ENCODE assay signal across 9 cellular contexts in the genomic region with DNA sequence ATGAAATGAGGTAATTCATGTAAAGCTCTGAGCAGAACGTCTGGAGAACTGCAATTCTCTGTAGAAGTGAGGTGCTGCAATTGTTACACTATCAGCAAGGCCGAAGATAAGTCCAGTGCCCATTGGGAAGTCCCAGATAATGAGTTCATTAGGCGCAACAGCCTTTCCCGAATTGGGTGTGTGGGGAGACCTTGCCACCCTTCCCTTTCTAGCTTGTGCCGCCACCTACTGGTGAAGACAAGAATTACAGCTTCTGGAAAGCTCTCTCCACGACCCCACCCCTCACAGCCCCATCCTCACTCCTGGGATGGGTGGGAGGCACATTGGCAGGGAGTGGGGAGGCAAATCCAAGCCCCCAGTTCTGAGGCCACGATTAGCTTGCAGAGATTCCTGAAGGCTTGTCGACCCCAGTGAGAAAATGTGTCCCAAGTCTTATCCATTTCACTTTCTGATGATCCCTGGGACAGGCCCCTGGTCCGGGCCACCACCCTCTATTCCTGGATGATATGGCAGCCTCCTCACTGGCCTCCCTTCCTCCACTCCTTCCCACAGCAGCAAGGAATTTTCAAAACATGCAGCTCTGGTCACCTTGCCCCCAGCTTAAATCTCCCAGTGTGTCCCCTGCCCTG. TPM values are rescaled to one million over a fixed set of nuclear protein-coding genes. Genes with fewer than 3 reads are reported as not detected.
DNase-seq lines count a peak whose midpoint lies in the region; ATAC-seq, FAIRE-seq and TF ChIP-seq lines count a peak whose summit lies in the region.
"Had no signal": no experiment of that assay in that cellular context is flagged by ENCODE, and none has a peak within 500 bp of the region (broad histone marks: within the 10 kb centered on the region; RNA-seq: fewer than 3 reads in every experiment).

No MANE protein-coding gene starts in this region.

- DNase-seq in NCI-H1930 (lab: John Stamatoyannopoulos, UW), result peak; percentile 3 to 15
- peak; percentile 77 for DNase-seq in activated CD4-positive, alpha-beta T cell treated with anti-CD3 and anti-CD28 coated beads for 36 hours
- DNase-seq in colonic mucosa, result peak; percentile 91
- peak; percentile 46 for DNase-seq in HepG2 (ENCODE audit: low spot score)
- peak; percentile 28 to 52 (median 49) for DNase-seq in stimulated activated CD4-positive, alpha-beta T cell treated with anti-CD3 and anti-CD28 coated beads, TNF-alpha, amount 100 ng/mL, for 24 hours (ENCODE audit: low read depth in 3 of 3)

- H3K4me3 Mint-ChIP-seq in activated CD4-positive, alpha-beta T cell treated with anti-CD3 and anti-CD28 coated beads for 36 hours, result no peak overlapping the region
- no peak overlapping the region for H3K4me3 Mint-ChIP-seq in stimulated activated memory B cell treated with anti-CD40 and anti-IgM and Interleukin-4, amounts not matched to agents 10 μg/mL and 1 μg/mL and 100 μg/mL, for 72 hours
- H3K4me3 Mint-ChIP-seq: stimulated activated naive CD8-positive, alpha-beta T cell treated with anti-CD3 and anti-CD28 coated beads, Interleukin-15, Interleukin-2, amounts not matched to agents 100 ng/mL and 50 ng/mL, for 24 hours had no signal

- H3K9me3 ChIP-seq in colonic mucosa (no peaks in the 10 kb centered on the region), HepG2 (ENCODE audit: low read length) (no peaks in the 10 kb centered on the region)

- POLR2A ChIA-PET in activated CD4-positive, alpha-beta T cell treated with anti-CD3 and anti-CD28 coated beads for 36 hours (lab: Charles Lee), result interaction anchor here (0.9 to 1.0 kb wide), 2 partner anchors 60 to 63 kb away, joined by 3 to 4 read pairs; no protein-coding TSS in a partner anchor
- POLR2A ChIA-PET in HepG2 (lab: Yijun Ruan, JAX), result interaction anchor here (1.0 to 1.2 kb wide), 3 partner anchors 93 to 324 kb away, joined by 3 to 6 read pairs (median 3); a partner anchor contains a TSS

- H4K20me1 ChIP-seq in HepG2 (ENCODE audit: insufficient read depth, low read length), result no peaks in the 10 kb centered on the region

- peak; percentile 66 for ATAC-seq in activated CD4-positive, alpha-beta T cell treated with anti-CD3 and anti-CD28 coated beads for 36 hours
- peak; percentile 79 for ATAC-seq in HepG2
- no peak for ATAC-seq in stimulated activated memory B cell treated with anti-CD40 and anti-IgM and Interleukin-4, amounts not matched to agents 10 μg/mL and 1 μg/mL and 100 μg/mL, for 72 hours

- intact Hi-C loops in activated CD4-positive, alpha-beta T cell treated with anti-CD3 and anti-CD28 coated beads for 36 hours (cut with DNase I, micrococcal nuclease), result loop anchor here (1.0 to 2.0 kb wide), 6 partner anchors 62 to 443 kb away; a partner anchor contains a TSS
- intact Hi-C loops in colonic mucosa (cut with DNase I), result loop anchor here (10.0 kb wide), 1 partner anchor 295 kb away; a partner anchor contains a TSS
- intact Hi-C loops in HepG2 (cut with micrococcal nuclease; ENCODE audit: unreplicated experiment), result loop anchor here (1.0 kb wide), 2 partner anchors 62 to 137 kb away; no protein-coding TSS in a partner anchor

- TF ChIP-seq CTCF in 22Rv1 (IDR thresholded peaks at IDR 0.05) (peak; percentile 92), GM12873 (IDR thresholded peaks at IDR 0.05; ENCODE audit: insufficient read depth, low read depth, low read length, missing control alignments) (peak; percentile 91), colonic mucosa (IDR thresholded peaks at IDR 0.05) (peak; percentile 96), HepG2 (CRISPR knock-in tag; IDR thresholded peaks at IDR 0.05) (peak; percentile 93)

- H3K36me3 ChIP-seq in colonic mucosa, result no peaks in the 10 kb centered on the region
- H3K36me3 ChIP-seq in HepG2 (replicated peaks in 1 of 2; ENCODE audit: control insufficient read depth in 1 of 2, insufficient read depth in 2 of 2, low read length in 2 of 2), result no peaks in the 10 kb centered on the region

- in situ Hi-C loops in HepG2 (cut with HindIII; ENCODE audit: extremely low pct_ligation_motif_present, low pct_unique_long_range_greater_than_20kb), result no loop called here

- no peak for TF ChIP-seq POLR2A in HepG2 (IDR thresholded peaks at IDR 0.05; ENCODE audit: insufficient read depth in 1 of 2, low read depth in 2 of 2, low read length in 2 of 2)

- no peaks in the 10 kb centered on the region for H3K36me3 Mint-ChIP-seq in activated CD4-positive, alpha-beta T cell treated with anti-CD3 and anti-CD28 coated beads for 36 hours (ENCODE audit: low read depth)
- H3K36me3 Mint-ChIP-seq in stimulated activated memory B cell treated with anti-CD40 and anti-IgM and Interleukin-4, amounts not matched to agents 10 μg/mL and 1 μg/mL and 100 μg/mL, for 72 hours, result no peaks in the 10 kb centered on the region

- H3K27ac Mint-ChIP-seq in activated CD4-positive, alpha-beta T cell treated with anti-CD3 and anti-CD28 coated beads for 36 hours, result no peak overlapping the region
- H3K27ac Mint-ChIP-seq in stimulated activated memory B cell treated with anti-CD40 and anti-IgM and Interleukin-4, amounts not matched to agents 10 μg/mL and 1 μg/mL and 100 μg/mL, for 72 hours, result no peak overlapping the region
- H3K27ac Mint-ChIP-seq: stimulated activated naive CD8-positive, alpha-beta T cell treated with anti-CD3 and anti-CD28 coated beads, Interleukin-15, Interleukin-2, amounts not matched to agents 100 ng/mL and 50 ng/mL, for 24 hours had no signal

- H3K4me1 ChIP-seq in colonic mucosa (peaks cover 10% of the 10 kb centered on the region), HepG2 (ENCODE audit: insufficient read depth, low read length) (peaks cover 27% of the 10 kb centered on the region)

- H3K4me1 Mint-ChIP-seq in activated CD4-positive, alpha-beta T cell treated with anti-CD3 and anti-CD28 coated beads for 36 hours, result no peaks in the 10 kb centered on the region
- peaks cover 8% of the 10 kb centered on the region for H3K4me1 Mint-ChIP-seq in stimulated activated memory B cell treated with anti-CD40 and anti-IgM and Interleukin-4, amounts not matched to agents 10 μg/mL and 1 μg/mL and 100 μg/mL, for 72 hours

- no peaks in the 10 kb centered on the region for H3K27me3 ChIP-seq in colonic mucosa
- peaks cover 5 to 31% of the 10 kb centered on the region in 2 experiments for H3K27me3 ChIP-seq in HepG2 (ENCODE audit: control insufficient read depth in 1 of 2, insufficient read depth in 2 of 2, low read length in 2 of 2)

- no peak overlapping the region for H3K4me2 ChIP-seq in HepG2 (ENCODE audit: low read depth, low read length)

- 9% methylated on average over 8 of the region's 9 CpGs for WGBS in HepG2 (ENCODE audit: low lambda C conversion rate)

- no peaks in the 10 kb centered on the region for H3K79me2 ChIP-seq in HepG2 (ENCODE audit: insufficient read depth, low read length)

- H3K27me3 Mint-ChIP-seq in activated CD4-positive, alpha-beta T cell treated with anti-CD3 and anti-CD28 coated beads for 36 hours, result peaks cover 5% of the 10 kb centered on the region
- H3K27me3 Mint-ChIP-seq in stimulated activated memory B cell treated with anti-CD40 and anti-IgM and Interleukin-4, amounts not matched to agents 10 μg/mL and 1 μg/mL and 100 μg/mL, for 72 hours, result peaks cover 16% of the 10 kb centered on the region

- no peak overlapping the region for H2AFZ ChIP-seq in HepG2 (ENCODE audit: low read length)

- no TSS peak for BruUV-seq in HepG2 (replicated peaks; lab: Mats Ljungman, UMichigan)

- peak overlapping the region in 1 of 2 donors; percentile 59 for H3K9ac ChIP-seq in colonic mucosa (ENCODE audit: low read depth in 2 of 2, low read length in 2 of 2)
- H3K9ac ChIP-seq in HepG2 (ENCODE audit: insufficient read depth, low read depth, low read length), result no peak overlapping the region

- no peak overlapping the region for H3K4me3 ChIP-seq in colonic mucosa
- no peak overlapping the region for H3K4me3 ChIP-seq in HepG2 (replicated peaks in 1 of 3; ENCODE audit: insufficient read depth in 1 of 3, low read depth in 2 of 3, low read length in 3 of 3)

- TF ChIP-seq EP300 in HepG2 (IDR thresholded peaks at IDR 0.05; ENCODE audit: low read depth in 2 of 2, low read length in 2 of 2), result no peak
- TF ChIP-seq EP300 in HepG2 (CRISPR knock-in tag; IDR thresholded peaks at IDR 0.05; ENCODE audit: borderline replicate concordance), result no peak

- H3K27ac ChIP-seq in 22Rv1 (no peak overlapping the region), colonic mucosa (peak overlapping the region; percentile 72), HepG2 (ENCODE audit: extremely low read length, insufficient read depth, low read length) (no peak overlapping the region)

- TF ChIP-seq RAD21 in HepG2 (CRISPR knock-in tag; IDR thresholded peaks at IDR 0.05), result peak; percentile 75

- CTCF ChIA-PET in activated CD4-positive, alpha-beta T cell treated with anti-CD3 and anti-CD28 coated beads for 36 hours (lab: Charles Lee), result interaction anchor here (0.6 to 4.5 kb wide), 27 partner anchors 10 to 1459 kb away, joined by 3 to 94 read pairs (median 5); a partner anchor contains a TSS
- CTCF ChIA-PET in HepG2 (lab: Yijun Ruan, JAX; ENCODE audit: low intra/inter-chr PET ratio, low total read pairs), result interaction anchor here (0.7 to 2.4 kb wide), 5 partner anchors 62 to 207 kb away, joined by 3 to 18 read pairs (median 4); no protein-coding TSS in a partner anchor

- no peaks in the 10 kb centered on the region for H3K9me3 Mint-ChIP-seq in activated CD4-positive, alpha-beta T cell treated with anti-CD3 and anti-CD28 coated beads for 36 hours (ENCODE audit: low read depth)
- H3K9me3 Mint-ChIP-seq in stimulated activated memory B cell treated with anti-CD40 and anti-IgM and Interleukin-4, amounts not matched to agents 10 μg/mL and 1 μg/mL and 100 μg/mL, for 72 hours, result no peaks in the 10 kb centered on the region
- H3K9me3 Mint-ChIP-seq: stimulated activated naive CD8-positive, alpha-beta T cell treated with anti-CD3 and anti-CD28 coated beads, Interleukin-15, Interleukin-2, amounts not matched to agents 100 ng/mL and 50 ng/mL, for 24 hours had no signal

- FAIRE-seq in HepG2 (lab: Jason Lieb, UNC), result peak; percentile 53

RNA-seq across cellular contexts. Expression of a gene that starts 36.4 kb away (rescaled TPM):
- not detected for total RNA-seq in activated CD4-positive, alpha-beta T cell treated with anti-CD3 and anti-CD28 coated beads for 36 hours
- 100 to 1,000 TPM; 646 to 707 TPM for total RNA-seq in colonic mucosa
- not detected in 2 replicates for total RNA-seq in HepG2 (2016; rRNA removed; fragmentation: Illumina TruSeq; extraction: Trizol)
- total RNA-seq in HepG2 (2016; cell fraction: cytosol; rRNA removed; fragmentation: Illumina TruSeq; extraction: Trizol; ENCODE audit: low read depth), result not detected in 2 replicates
- total RNA-seq in HepG2 (2016; cell fraction: insoluble cytoplasmic fraction; rRNA removed; fragmentation: Illumina TruSeq; extraction: Trizol), result not detected in 2 replicates
- total RNA-seq in HepG2 (2016; cell fraction: membrane; rRNA removed; fragmentation: Illumina TruSeq; extraction: Trizol), result not detected in 2 replicates
- total RNA-seq in HepG2 (2016; cell fraction: nucleus; rRNA removed; fragmentation: Illumina TruSeq; extraction: Trizol), result not detected in 2 replicates
- polyA plus RNA-seq in HepG2 (2011; rRNA removed), result not detected in 2 replicates
- not detected in 2 replicates for polyA plus RNA-seq in HepG2 (2011; cell fraction: cytosol; rRNA removed)
- not detected in 2 replicates for polyA plus RNA-seq in HepG2 (2011; cell fraction: nucleus; rRNA removed)
- polyA plus RNA-seq in HepG2 (2012), result not detected in 2 replicates
- polyA plus RNA-seq in HepG2 (2016; cell fraction: cytosol; fragmentation: Illumina TruSeq; extraction: Trizol; ENCODE audit: low read depth), result not detected in 2 replicates
- not detected in 2 replicates for polyA plus RNA-seq in HepG2 (2016; cell fraction: insoluble cytoplasmic fraction; fragmentation: Illumina TruSeq; extraction: Trizol; ENCODE audit: low read depth)
- polyA plus RNA-seq in HepG2 (2016; cell fraction: membrane; fragmentation: Illumina TruSeq; extraction: Trizol; ENCODE audit: low read depth), result not detected in 2 replicates
- not detected in 2 replicates for polyA plus RNA-seq in HepG2 (2016; cell fraction: nucleus; fragmentation: Illumina TruSeq; extraction: Trizol; ENCODE audit: insufficient read depth, low read depth)
- not detected in 2 replicates for polyA minus RNA-seq in HepG2 (2011; rRNA and poly(A)+ RNA removed; ENCODE audit: low replicate concordance)
- not detected in 2 replicates for polyA minus RNA-seq in HepG2 (2011; cell fraction: cytosol; rRNA and poly(A)+ RNA removed)
- polyA minus RNA-seq in HepG2 (2011; cell fraction: nucleus; rRNA and poly(A)+ RNA removed), result not detected in 2 replicates

RNA-seq across cellular contexts. Expression of a gene that starts 53.0 kb away (rescaled TPM):
- not detected for total RNA-seq in activated CD4-positive, alpha-beta T cell treated with anti-CD3 and anti-CD28 coated beads for 36 hours
- total RNA-seq in colonic mucosa (1 to 10 TPM; 2.2 to 5.1 TPM), HepG2 (2016; rRNA removed; fragmentation: Illumina TruSeq; extraction: Trizol) (not detected in 2 replicates)
- total RNA-seq in HepG2 (2016; cell fraction: cytosol; rRNA removed; fragmentation: Illumina TruSeq; extraction: Trizol; ENCODE audit: low read depth), result not detected in 2 replicates
- not detected in 2 replicates for total RNA-seq in HepG2 (2016; cell fraction: insoluble cytoplasmic fraction; rRNA removed; fragmentation: Illumina TruSeq; extraction: Trizol)
- total RNA-seq in HepG2 (2016; cell fraction: membrane; rRNA removed; fragmentation: Illumina TruSeq; extraction: Trizol), result not detected in 2 replicates
- not detected in 2 replicates for total RNA-seq in HepG2 (2016; cell fraction: nucleus; rRNA removed; fragmentation: Illumina TruSeq; extraction: Trizol)
- not detected in 2 replicates for polyA plus RNA-seq in HepG2 (2011; rRNA removed)
- not detected in 2 replicates for polyA plus RNA-seq in HepG2 (2011; cell fraction: cytosol; rRNA removed)
- polyA plus RNA-seq in HepG2 (2011; cell fraction: nucleus; rRNA removed), result not detected in 2 replicates
- 0.13 and 0.62 TPM in 2 replicates for polyA plus RNA-seq in HepG2 (2012)
- polyA plus RNA-seq in HepG2 (2016; cell fraction: cytosol; fragmentation: Illumina TruSeq; extraction: Trizol; ENCODE audit: low read depth), result not detected in 2 replicates
- polyA plus RNA-seq in HepG2 (2016; cell fraction: insoluble cytoplasmic fraction; fragmentation: Illumina TruSeq; extraction: Trizol; ENCODE audit: low read depth), result not detected in 2 replicates
- not detected in 2 replicates for polyA plus RNA-seq in HepG2 (2016; cell fraction: membrane; fragmentation: Illumina TruSeq; extraction: Trizol; ENCODE audit: low read depth)
- polyA plus RNA-seq in HepG2 (2016; cell fraction: nucleus; fragmentation: Illumina TruSeq; extraction: Trizol; ENCODE audit: insufficient read depth, low read depth), result not detected in 2 replicates
- polyA minus RNA-seq in HepG2 (2011; rRNA and poly(A)+ RNA removed; ENCODE audit: low replicate concordance), result not detected in 2 replicates
- not detected in 2 replicates for polyA minus RNA-seq in HepG2 (2011; cell fraction: cytosol; rRNA and poly(A)+ RNA removed)
- polyA minus RNA-seq in HepG2 (2011; cell fraction: nucleus; rRNA and poly(A)+ RNA removed), result not detected in 2 replicates

Comparison
In these comparisons a context has a peak if more than half of its experiments do, and no peak if none do; other contexts are left out.
1. DNase-seq: peak in every context shown above with its lines; median percentile 91 in colonic mucosa; 77 in activated CD4-positive, alpha-beta T cell treated with anti-CD3 and anti-CD28 coated beads for 36 hours; 49 in stimulated activated CD4-positive, alpha-beta T cell treated with anti-CD3 and anti-CD28 coated beads, TNF-alpha, amount 100 ng/mL, for 24 hours; 46 in HepG2; 9 in NCI-H1930.
2. RNA of a gene that starts 36.4 kb away (total RNA-seq): 646 to 707 TPM in colonic mucosa; not detected in activated CD4-positive, alpha-beta T cell treated with anti-CD3 and anti-CD28 coated beads for 36 hours and not detected in HepG2; every median in the first group is over 100 times any median in the second.
3. Peak in every context shown above with its lines, with median percentiles within 50 percentile points of each other: CTCF ChIP-seq.